2 cellular contexts compared by ENCODE assay signal in the genomic region with DNA sequence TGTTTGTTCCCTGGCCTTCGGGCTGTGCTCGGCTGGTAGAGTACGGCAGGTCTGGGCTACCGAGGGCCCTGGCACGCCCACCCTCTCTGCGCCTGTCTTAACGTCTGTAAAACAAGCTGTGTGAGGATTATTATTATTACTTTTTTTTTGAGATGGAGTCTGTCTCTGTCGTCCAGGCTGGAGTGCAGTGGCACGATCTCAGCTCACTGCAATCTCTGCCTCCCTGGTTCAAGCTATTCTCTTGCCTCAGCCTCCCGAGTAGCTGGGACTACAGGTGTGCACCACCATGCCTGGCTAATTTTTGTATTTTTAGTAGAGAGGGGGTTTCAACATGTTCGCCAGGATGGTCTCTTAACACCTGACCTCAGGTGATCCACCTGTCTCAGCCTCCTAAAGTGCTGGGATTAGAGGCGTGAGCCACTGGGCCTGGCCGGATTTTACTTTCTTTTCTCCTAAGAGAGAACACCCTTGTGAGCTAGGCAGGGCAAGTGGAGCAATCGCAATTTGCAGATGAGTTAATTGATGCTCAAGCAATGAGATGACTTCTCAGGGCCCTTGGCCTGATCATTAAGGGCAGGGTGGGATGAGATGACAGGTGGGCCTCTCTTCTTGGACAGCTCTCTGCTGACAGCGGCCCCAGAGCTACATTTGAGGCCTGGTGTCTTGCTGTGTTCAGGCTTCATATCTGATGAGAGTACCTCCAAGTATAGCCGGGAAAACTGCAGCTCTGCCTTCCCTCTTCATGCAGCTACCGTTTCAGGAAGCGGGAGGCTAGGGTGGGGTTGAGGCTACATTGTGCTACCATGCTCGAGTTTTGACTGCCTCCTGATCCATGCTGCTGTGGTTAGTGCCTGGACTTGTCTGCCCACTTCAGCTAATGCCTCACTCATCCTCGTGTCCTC.
TF ChIP-seq lines count a peak whose summit lies in the region.

No MANE protein-coding gene starts in this region.

TF ChIP-seq in K562, 482 proteins besides CTCF, POLR2A, EP300 and RAD21 (continued from another document and continues in another):
- TF ChIP-seq, protein P1, sequence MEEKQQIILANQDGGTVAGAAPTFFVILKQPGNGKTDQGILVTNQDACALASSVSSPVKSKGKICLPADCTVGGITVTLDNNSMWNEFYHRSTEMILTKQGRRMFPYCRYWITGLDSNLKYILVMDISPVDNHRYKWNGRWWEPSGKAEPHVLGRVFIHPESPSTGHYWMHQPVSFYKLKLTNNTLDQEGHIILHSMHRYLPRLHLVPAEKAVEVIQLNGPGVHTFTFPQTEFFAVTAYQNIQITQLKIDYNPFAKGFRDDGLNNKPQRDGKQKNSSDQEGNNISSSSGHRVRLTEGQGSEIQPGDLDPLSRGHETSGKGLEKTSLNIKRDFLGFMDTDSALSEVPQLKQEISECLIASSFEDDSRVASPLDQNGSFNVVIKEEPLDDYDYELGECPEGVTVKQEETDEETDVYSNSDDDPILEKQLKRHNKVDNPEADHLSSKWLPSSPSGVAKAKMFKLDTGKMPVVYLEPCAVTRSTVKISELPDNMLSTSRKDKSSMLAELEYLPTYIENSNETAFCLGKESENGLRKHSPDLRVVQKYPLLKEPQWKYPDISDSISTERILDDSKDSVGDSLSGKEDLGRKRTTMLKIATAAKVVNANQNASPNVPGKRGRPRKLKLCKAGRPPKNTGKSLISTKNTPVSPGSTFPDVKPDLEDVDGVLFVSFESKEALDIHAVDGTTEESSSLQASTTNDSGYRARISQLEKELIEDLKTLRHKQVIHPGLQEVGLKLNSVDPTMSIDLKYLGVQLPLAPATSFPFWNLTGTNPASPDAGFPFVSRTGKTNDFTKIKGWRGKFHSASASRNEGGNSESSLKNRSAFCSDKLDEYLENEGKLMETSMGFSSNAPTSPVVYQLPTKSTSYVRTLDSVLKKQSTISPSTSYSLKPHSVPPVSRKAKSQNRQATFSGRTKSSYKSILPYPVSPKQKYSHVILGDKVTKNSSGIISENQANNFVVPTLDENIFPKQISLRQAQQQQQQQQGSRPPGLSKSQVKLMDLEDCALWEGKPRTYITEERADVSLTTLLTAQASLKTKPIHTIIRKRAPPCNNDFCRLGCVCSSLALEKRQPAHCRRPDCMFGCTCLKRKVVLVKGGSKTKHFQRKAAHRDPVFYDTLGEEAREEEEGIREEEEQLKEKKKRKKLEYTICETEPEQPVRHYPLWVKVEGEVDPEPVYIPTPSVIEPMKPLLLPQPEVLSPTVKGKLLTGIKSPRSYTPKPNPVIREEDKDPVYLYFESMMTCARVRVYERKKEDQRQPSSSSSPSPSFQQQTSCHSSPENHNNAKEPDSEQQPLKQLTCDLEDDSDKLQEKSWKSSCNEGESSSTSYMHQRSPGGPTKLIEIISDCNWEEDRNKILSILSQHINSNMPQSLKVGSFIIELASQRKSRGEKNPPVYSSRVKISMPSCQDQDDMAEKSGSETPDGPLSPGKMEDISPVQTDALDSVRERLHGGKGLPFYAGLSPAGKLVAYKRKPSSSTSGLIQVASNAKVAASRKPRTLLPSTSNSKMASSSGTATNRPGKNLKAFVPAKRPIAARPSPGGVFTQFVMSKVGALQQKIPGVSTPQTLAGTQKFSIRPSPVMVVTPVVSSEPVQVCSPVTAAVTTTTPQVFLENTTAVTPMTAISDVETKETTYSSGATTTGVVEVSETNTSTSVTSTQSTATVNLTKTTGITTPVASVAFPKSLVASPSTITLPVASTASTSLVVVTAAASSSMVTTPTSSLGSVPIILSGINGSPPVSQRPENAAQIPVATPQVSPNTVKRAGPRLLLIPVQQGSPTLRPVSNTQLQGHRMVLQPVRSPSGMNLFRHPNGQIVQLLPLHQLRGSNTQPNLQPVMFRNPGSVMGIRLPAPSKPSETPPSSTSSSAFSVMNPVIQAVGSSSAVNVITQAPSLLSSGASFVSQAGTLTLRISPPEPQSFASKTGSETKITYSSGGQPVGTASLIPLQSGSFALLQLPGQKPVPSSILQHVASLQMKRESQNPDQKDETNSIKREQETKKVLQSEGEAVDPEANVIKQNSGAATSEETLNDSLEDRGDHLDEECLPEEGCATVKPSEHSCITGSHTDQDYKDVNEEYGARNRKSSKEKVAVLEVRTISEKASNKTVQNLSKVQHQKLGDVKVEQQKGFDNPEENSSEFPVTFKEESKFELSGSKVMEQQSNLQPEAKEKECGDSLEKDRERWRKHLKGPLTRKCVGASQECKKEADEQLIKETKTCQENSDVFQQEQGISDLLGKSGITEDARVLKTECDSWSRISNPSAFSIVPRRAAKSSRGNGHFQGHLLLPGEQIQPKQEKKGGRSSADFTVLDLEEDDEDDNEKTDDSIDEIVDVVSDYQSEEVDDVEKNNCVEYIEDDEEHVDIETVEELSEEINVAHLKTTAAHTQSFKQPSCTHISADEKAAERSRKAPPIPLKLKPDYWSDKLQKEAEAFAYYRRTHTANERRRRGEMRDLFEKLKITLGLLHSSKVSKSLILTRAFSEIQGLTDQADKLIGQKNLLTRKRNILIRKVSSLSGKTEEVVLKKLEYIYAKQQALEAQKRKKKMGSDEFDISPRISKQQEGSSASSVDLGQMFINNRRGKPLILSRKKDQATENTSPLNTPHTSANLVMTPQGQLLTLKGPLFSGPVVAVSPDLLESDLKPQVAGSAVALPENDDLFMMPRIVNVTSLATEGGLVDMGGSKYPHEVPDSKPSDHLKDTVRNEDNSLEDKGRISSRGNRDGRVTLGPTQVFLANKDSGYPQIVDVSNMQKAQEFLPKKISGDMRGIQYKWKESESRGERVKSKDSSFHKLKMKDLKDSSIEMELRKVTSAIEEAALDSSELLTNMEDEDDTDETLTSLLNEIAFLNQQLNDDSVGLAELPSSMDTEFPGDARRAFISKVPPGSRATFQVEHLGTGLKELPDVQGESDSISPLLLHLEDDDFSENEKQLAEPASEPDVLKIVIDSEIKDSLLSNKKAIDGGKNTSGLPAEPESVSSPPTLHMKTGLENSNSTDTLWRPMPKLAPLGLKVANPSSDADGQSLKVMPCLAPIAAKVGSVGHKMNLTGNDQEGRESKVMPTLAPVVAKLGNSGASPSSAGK (IDR thresholded peaks at IDR 0.05) = peak; percentile 28; the same call in 1 of the 2 replicates
- TF ChIP-seq ZNF583 (CRISPR knock-in tag; IDR thresholded peaks at IDR 0.05) (0 out of 2 replicates have a peak, but pooled peaks have one; percentile 3), KDM5B (IDR thresholded peaks at IDR 0.05; ENCODE audit: insufficient replicate concordance, low read depth, low read length) (peak; percentile 47), ZEB2 (IDR thresholded peaks at IDR 0.05) (0 out of 2 replicates have a peak, but pooled peaks have one; percentile 47), ZNF431 (CRISPR knock-in tag; IDR thresholded peaks at IDR 0.05) (no peak), PHB2 (IDR thresholded peaks at IDR 0.05; ENCODE audit: low read depth) (0 out of 2 replicates have a peak, but pooled peaks have one; percentile 22), KDM1A (IDR thresholded peaks at IDR 0.05) (peak in 1 of 2 experiments; percentile 44; a peak in 2 of 4 replicates)
- TF ChIP-seq, protein P2, sequence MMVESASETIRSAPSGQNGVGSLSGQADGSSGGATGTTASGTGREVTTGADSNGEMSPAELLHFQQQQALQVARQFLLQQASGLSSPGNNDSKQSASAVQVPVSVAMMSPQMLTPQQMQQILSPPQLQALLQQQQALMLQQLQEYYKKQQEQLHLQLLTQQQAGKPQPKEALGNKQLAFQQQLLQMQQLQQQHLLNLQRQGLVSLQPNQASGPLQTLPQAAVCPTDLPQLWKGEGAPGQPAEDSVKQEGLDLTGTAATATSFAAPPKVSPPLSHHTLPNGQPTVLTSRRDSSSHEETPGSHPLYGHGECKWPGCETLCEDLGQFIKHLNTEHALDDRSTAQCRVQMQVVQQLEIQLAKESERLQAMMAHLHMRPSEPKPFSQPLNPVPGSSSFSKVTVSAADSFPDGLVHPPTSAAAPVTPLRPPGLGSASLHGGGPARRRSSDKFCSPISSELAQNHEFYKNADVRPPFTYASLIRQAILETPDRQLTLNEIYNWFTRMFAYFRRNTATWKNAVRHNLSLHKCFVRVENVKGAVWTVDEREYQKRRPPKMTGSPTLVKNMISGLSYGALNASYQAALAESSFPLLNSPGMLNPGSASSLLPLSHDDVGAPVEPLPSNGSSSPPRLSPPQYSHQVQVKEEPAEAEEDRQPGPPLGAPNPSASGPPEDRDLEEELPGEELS (CRISPR knock-in tag; IDR thresholded peaks at IDR 0.05; ENCODE audit: borderline replicate concordance) = 0 out of 2 replicates have a peak, but pooled peaks have one; percentile 27

TF ChIP-seq in HepG2, 621 proteins besides CTCF, POLR2A, EP300 and RAD21 (continued from another document and continues in another):
- TF ChIP-seq, protein P3, sequence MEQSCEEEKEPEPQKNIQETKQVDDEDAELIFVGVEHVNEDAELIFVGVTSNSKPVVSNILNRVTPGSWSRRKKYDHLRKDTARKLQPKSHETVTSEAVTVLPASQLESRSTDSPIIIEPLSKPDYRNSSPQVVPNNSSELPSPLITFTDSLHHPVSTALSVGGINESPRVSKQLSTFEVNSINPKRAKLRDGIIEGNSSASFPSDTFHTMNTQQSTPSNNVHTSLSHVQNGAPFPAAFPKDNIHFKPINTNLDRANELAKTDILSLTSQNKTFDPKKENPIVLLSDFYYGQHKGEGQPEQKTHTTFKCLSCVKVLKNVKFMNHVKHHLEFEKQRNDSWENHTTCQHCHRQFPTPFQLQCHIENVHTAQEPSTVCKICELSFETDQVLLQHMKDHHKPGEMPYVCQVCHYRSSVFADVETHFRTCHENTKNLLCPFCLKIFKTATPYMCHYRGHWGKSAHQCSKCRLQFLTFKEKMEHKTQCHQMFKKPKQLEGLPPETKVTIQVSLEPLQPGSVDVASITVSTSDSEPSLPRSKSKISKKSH (CRISPR knock-in tag; IDR thresholded peaks at IDR 0.05; ENCODE audit: borderline replicate concordance) = 0 out of 2 replicates have a peak, but pooled peaks have one; percentile 66
- TF ChIP-seq HNF4G (IDR thresholded peaks at IDR 0.05; ENCODE audit: borderline replicate concordance, low read depth, low read length) (no peak), HNF4G (CRISPR knock-in tag; IDR thresholded peaks at IDR 0.05; ENCODE audit: borderline replicate concordance, low read depth) (0 out of 2 replicates have a peak, but pooled peaks have one; percentile 55), KLF9 (CRISPR knock-in tag; IDR thresholded peaks at IDR 0.05; ENCODE audit: low read depth) (0 out of 2 replicates have a peak, but pooled peaks have one; percentile 38), ZBTB7B (CRISPR knock-in tag; IDR thresholded peaks at IDR 0.05) (0 out of 2 replicates have a peak, but pooled peaks have one; percentile 4), PHF5A (CRISPR knock-in tag; IDR thresholded peaks at IDR 0.05; ENCODE audit: low read depth, unreplicated experiment) (no peak), TOPORS (CRISPR knock-in tag; IDR thresholded peaks at IDR 0.05) (no peak), JUNB (CRISPR knock-in tag; IDR thresholded peaks at IDR 0.05; ENCODE audit: borderline replicate concordance) (no peak), EEA1 (CRISPR knock-in tag; IDR thresholded peaks at IDR 0.05; ENCODE audit: borderline replicate concordance) (0 out of 2 replicates have a peak, but pooled peaks have one; percentile 33), ZNF460 (CRISPR knock-in tag; IDR thresholded peaks at IDR 0.05; ENCODE audit: borderline replicate concordance) (peak; percentile 98), SOX6 (IDR thresholded peaks at IDR 0.05) (no peak), SOX6 (CRISPR knock-in tag; IDR thresholded peaks at IDR 0.05) (peak; percentile 3; the same call in 1 of the 2 replicates), ZNF567 (CRISPR knock-in tag; IDR thresholded peaks at IDR 0.05; ENCODE audit: borderline replicate concordance) (peak; percentile 21; the same call in 1 of the 2 replicates), ZMYM3 (CRISPR knock-in tag; IDR thresholded peaks at IDR 0.05) (peak; percentile 94), ZNF143 (CRISPR knock-in tag; IDR thresholded peaks at IDR 0.05) (no peak), ZNF235 (CRISPR knock-in tag; IDR thresholded peaks at IDR 0.05; ENCODE audit: borderline replicate concordance) (0 out of 2 replicates have a peak, but pooled peaks have one; percentile 25)
- TF ChIP-seq, protein P4, sequence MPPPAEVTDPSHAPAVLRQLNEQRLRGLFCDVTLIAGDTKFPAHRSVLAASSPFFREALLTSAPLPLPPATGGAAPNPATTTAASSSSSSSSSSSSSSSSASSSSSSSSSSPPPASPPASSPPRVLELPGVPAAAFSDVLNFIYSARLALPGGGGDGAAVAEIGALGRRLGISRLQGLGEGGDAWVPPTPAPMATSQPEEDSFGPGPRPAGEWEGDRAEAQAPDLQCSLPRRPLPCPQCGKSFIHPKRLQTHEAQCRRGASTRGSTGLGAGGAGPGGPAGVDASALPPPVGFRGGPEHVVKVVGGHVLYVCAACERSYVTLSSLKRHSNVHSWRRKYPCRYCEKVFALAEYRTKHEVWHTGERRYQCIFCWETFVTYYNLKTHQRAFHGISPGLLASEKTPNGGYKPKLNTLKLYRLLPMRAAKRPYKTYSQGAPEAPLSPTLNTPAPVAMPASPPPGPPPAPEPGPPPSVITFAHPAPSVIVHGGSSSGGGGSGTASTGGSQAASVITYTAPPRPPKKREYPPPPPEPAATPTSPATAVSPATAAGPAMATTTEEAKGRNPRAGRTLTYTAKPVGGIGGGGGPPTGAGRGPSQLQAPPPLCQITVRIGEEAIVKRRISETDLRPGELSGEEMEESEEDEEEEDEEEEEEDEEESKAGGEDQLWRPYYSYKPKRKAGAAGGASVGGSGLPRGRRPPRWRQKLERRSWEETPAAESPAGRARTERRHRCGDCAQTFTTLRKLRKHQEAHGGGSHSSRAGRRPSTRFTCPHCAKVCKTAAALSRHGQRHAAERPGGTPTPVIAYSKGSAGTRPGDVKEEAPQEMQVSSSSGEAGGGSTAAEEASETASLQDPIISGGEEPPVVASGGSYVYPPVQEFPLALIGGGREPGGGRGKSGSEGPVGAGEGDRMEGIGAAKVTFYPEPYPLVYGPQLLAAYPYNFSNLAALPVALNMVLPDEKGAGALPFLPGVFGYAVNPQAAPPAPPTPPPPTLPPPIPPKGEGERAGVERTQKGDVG (CRISPR knock-in tag; IDR thresholded peaks at IDR 0.05; ENCODE audit: borderline replicate concordance) = 0 out of 2 replicates have a peak, but pooled peaks have one; percentile 19
- TF ChIP-seq, protein P5, sequence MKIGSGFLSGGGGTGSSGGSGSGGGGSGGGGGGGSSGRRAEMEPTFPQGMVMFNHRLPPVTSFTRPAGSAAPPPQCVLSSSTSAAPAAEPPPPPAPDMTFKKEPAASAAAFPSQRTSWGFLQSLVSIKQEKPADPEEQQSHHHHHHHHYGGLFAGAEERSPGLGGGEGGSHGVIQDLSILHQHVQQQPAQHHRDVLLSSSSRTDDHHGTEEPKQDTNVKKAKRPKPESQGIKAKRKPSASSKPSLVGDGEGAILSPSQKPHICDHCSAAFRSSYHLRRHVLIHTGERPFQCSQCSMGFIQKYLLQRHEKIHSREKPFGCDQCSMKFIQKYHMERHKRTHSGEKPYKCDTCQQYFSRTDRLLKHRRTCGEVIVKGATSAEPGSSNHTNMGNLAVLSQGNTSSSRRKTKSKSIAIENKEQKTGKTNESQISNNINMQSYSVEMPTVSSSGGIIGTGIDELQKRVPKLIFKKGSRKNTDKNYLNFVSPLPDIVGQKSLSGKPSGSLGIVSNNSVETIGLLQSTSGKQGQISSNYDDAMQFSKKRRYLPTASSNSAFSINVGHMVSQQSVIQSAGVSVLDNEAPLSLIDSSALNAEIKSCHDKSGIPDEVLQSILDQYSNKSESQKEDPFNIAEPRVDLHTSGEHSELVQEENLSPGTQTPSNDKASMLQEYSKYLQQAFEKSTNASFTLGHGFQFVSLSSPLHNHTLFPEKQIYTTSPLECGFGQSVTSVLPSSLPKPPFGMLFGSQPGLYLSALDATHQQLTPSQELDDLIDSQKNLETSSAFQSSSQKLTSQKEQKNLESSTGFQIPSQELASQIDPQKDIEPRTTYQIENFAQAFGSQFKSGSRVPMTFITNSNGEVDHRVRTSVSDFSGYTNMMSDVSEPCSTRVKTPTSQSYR (CRISPR knock-in tag; IDR thresholded peaks at IDR 0.05; ENCODE audit: borderline replicate concordance) = no peak
- TF ChIP-seq, protein P6, sequence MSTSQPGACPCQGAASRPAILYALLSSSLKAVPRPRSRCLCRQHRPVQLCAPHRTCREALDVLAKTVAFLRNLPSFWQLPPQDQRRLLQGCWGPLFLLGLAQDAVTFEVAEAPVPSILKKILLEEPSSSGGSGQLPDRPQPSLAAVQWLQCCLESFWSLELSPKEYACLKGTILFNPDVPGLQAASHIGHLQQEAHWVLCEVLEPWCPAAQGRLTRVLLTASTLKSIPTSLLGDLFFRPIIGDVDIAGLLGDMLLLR (CRISPR knock-in tag; IDR thresholded peaks at IDR 0.05) = peak; percentile 73; the same call in 1 of the 2 replicates
